Comparison of ENCODE assay signal across 9 cellular contexts in genomic region chr16:2919511-2920255, GRCh38. TPM values are rescaled to one million over a fixed set of nuclear protein-coding genes. Genes with fewer than 3 reads are reported as not detected.
DNase-seq lines count a peak whose midpoint lies in the region; ATAC-seq and TF ChIP-seq lines count a peak whose summit lies in the region.
"Had no signal": no experiment of that assay in that cellular context is flagged by ENCODE, and none has a peak within 500 bp of the region (broad histone marks: within the 10 kb centered on the region; RNA-seq: fewer than 3 reads in every experiment).

No MANE protein-coding gene starts in this region.

- TF ChIP-seq CTCF in choroid plexus epithelial cell (conservative IDR thresholded peaks at IDR 0.05; ENCODE audit: low read depth, low read length): peak; percentile 87

- H3K4me3 ChIP-seq in choroid plexus epithelial cell (ENCODE audit: low read depth, low read length): no peak overlapping the region

- ATAC-seq in left lobe of liver: peak; percentile 92
- no peak for ATAC-seq in GM19455 (IDR thresholded peaks at IDR 0.05; ENCODE audit: unreplicated experiment)

- peak; percentile 38 for DNase-seq in NCI-H2107 treated with DMSO at 0.1 percent for 48 hours (lab: John Stamatoyannopoulos, UW; ENCODE audit: unreplicated experiment)
- DNase-seq in NCI-H2107 (lab: John Stamatoyannopoulos, UW): no peak
- DNase-seq in NCI-H2081 (lab: John Stamatoyannopoulos, UW): peak; percentile 62 to 64
- DNase-seq in activated CD4-positive, alpha-beta T cell treated with anti-CD3 and anti-CD28 coated beads for 24 hours (ENCODE audit: low read depth in 2 of 2): peak; percentile 30 to 40
- peak; percentile 79 for DNase-seq in choroid plexus epithelial cell (ENCODE audit: low read depth)
- DNase-seq in left lobe of liver (ENCODE audit: low spot score): no peak
- peak in 2 of 3 experiments; percentile 43 to 55 for DNase-seq in stimulated activated CD4-positive, alpha-beta T cell treated with anti-CD3 and anti-CD28 coated beads, TNF-alpha, amount 100 ng/mL, for 24 hours (ENCODE audit: low read depth in 3 of 3)

RNA-seq across cellular contexts. Expression of gene FLYWCH1, which starts 8.0 kb away (rescaled TPM):
- 18.8 TPM for total RNA-seq in left lobe of liver

RNA-seq across cellular contexts. Expression of gene FLYWCH2, which starts 36.7 kb away (rescaled TPM):
- total RNA-seq in left lobe of liver: 5.9 TPM

RNA-seq across cellular contexts. Expression of gene KREMEN2, which starts 44.4 kb away (rescaled TPM):
- not detected for total RNA-seq in left lobe of liver
- total RNA-seq: mononuclear cell had no signal

RNA-seq across cellular contexts. Expression of gene PAQR4, which starts 49.5 kb away (rescaled TPM):
- 1.5 TPM for total RNA-seq in left lobe of liver

Comparison
In these comparisons a context has a peak if more than half of its experiments do, and no peak if none do; other contexts are left out.
1. DNase-seq: peak in NCI-H2107 treated with DMSO at 0.1 percent for 48 hours (single experiment), NCI-H2081 (2 of 2), activated CD4-positive, alpha-beta T cell treated with anti-CD3 and anti-CD28 coated beads for 24 hours (2 of 2), choroid plexus epithelial cell (single experiment) and stimulated activated CD4-positive, alpha-beta T cell treated with anti-CD3 and anti-CD28 coated beads, TNF-alpha, amount 100 ng/mL, for 24 hours (2 of 3); none in NCI-H2107 (single experiment) and left lobe of liver (single experiment).